ENCODE assay signal across 1 cellular context in genomic region chr11:11806074-11806473, GRCh38.
TF ChIP-seq lines count a peak whose summit lies in the region.

No MANE protein-coding gene starts in this region.

TF ChIP-seq in GM23338, 12 proteins besides CTCF, POLR2A, EP300 and RAD21 (continued from another document):
- TF ChIP-seq EZH2 (IDR thresholded peaks at IDR 0.05; ENCODE audit: low read depth, unreplicated experiment) (no peak), CREB1 (CRISPR knock-in tag; IDR thresholded peaks at IDR 0.05; ENCODE audit: low read depth) (no peak), ETS1 (IDR thresholded peaks at IDR 0.05) (no peak), JUNB (IDR thresholded peaks at IDR 0.05; ENCODE audit: unreplicated experiment) (no peak), ZNF462 (CRISPR knock-in tag; IDR thresholded peaks at IDR 0.05) (no peak), ZNF331 (CRISPR knock-in tag; IDR thresholded peaks at IDR 0.05; ENCODE audit: low read depth) (no peak), ZNF114 (CRISPR knock-in tag; IDR thresholded peaks at IDR 0.05) (no peak), EZH2phosphoT487 (IDR thresholded peaks at IDR 0.05; ENCODE audit: unreplicated experiment) (no peak), NANOG (IDR thresholded peaks at IDR 0.05; ENCODE audit: borderline replicate concordance) (no peak)
